In the genomic region with DNA sequence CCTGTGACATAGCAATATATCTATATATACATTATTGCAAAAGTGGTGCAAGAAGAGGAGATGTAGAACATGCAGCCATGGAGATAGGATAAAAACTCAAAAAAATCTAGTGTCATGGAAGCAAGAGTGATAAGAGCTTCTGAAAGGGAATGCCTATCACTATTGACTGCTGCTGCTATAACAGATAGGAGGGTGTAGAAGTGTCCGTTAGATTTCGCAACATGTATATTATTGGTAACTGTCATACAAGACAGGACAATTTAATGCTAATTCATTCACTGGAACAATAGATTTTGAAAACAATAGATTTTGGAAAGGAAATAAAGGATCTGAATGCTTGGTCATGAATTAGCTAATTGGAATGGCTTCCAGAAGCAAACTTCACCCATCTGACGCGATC, we compare ENCODE assay signal across 24 cellular contexts.
"Had no signal": no experiment of that assay in that cellular context is flagged by ENCODE, and none has a peak within 500 bp of the region (broad histone marks: within the 10 kb centered on the region; RNA-seq: fewer than 3 reads in every experiment).

No MANE protein-coding gene starts in this region.

- H3K4me2 ChIP-seq: PC-9 had no signal

- H3K4me1 ChIP-seq: Peyer's patch, SJCRH30 had no signal

- H3K27ac ChIP-seq: PC-9, Peyer's patch, SJCRH30 had no signal

- ATAC-seq: Right ventricle myocardium inferior, SK-N-SH treated with all-trans-retinoic acid at 6 μM for 48 hours, T-helper 17 cell had no signal

- H2AFZ ChIP-seq: PC-9 had no signal

- H3K9me3 ChIP-seq: Peyer's patch, SJCRH30 had no signal

- H3K36me3 ChIP-seq: Peyer's patch, SJCRH30 had no signal

- DNase-seq: KBM-7, MV-4-11, NCI-H1092, NCI-H1105 treated with DMSO at 0.1 percent for 48 hours, NCI-H1417 treated with DMSO at 0.1 percent for 48 hours, NCI-H146, NCI-H1694 treated with DMSO at 0.1 percent for 48 hours, NCI-H1930, NCI-H2081, NCI-H2171, NCI-H226, NCI-H446, NCI-H510A, NCI-H524 treated with DMSO at 0.1 percent for 48 hours, NCI-H69, NCI-H774, PC-9, Peyer's patch, SHP77 treated with DMSO at 0.1 percent for 48 hours, SJCRH30, T-helper 1 cell, T-helper 17 cell had no signal

- H3K4me3 ChIP-seq: PC-9, Peyer's patch, SJCRH30 had no signal

- H3K27me3 ChIP-seq: Peyer's patch, SJCRH30 had no signal
